23 cellular contexts compared by ENCODE assay signal in the genomic region with DNA sequence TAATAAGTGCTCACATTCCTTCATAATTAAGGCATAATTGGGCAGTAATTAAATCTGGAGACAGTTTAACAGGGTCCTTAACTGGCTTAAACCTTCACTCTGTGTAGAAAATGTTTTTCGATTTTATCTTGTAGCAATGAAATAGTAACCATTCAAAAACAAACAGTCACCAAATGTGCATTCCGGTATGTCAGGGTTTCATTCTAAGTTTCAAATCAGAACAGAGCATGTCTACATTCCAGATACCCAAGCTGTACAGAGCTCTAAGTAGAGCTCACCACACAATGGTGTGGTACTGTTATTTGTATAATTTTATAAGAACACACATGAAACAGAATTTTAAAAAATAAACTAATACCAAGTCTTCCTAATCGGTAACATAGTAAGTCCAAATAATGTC.
"Had no signal": no experiment of that assay in that cellular context is flagged by ENCODE, and none has a peak within 500 bp of the region (broad histone marks: within the 10 kb centered on the region; RNA-seq: fewer than 3 reads in every experiment).

No MANE protein-coding gene starts in this region.

- H3K9me3 ChIP-seq: left ventricle myocardium inferior, psoas muscle, right atrium auricular region, tibial artery had no signal

- H3K27ac Mint-ChIP-seq: activated CD4-positive, alpha-beta memory T cell treated with anti-CD3 and anti-CD28 coated beads, Interleukin-2, amount 10 ng/mL, durations not matched to agents 7 days and 5 days; activated naive CD4-positive, alpha-beta T cell treated with anti-CD3 and anti-CD28 coated beads, Interleukin-2, amount 10 ng/mL, durations not matched to agents 7 days and 5 days; activated T-cell treated with anti-CD3 and anti-CD28 coated beads, Interleukin-2, amount 50 U/mL, for 72 hours; endodermal cell; stimulated activated naive CD8-positive, alpha-beta T cell treated with anti-CD3 and anti-CD28 coated beads, Interleukin-15, Interleukin-2, amounts not matched to agents 100 ng/mL and 50 ng/mL, for 24 hours had no signal

- ATAC-seq: activated CD4-positive, CD25-positive, alpha-beta regulatory T cell treated with anti-CD3 and anti-CD28 coated beads, Interleukin-2, amount 50 U/mL, for 24 hours; activated T-cell treated with anti-CD3 and anti-CD28 coated beads, Interleukin-2, amount 50 U/mL, for 72 hours; naive thymus-derived CD8-positive, alpha-beta T cell; psoas muscle had no signal

- H3K4me1 ChIP-seq: psoas muscle, tibial artery had no signal

- H3K4me3 ChIP-seq: dorsolateral prefrontal cortex, left ventricle myocardium inferior, psoas muscle, right atrium auricular region, tibial artery had no signal

- DNase-seq: activated CD4-positive, alpha-beta memory T cell treated with anti-CD3 and anti-CD28 coated beads, Interleukin-2, amount 10 ng/mL, durations not matched to agents 7 days and 5 days; activated CD4-positive, alpha-beta T cell treated with anti-CD3 and anti-CD28 coated beads, Interleukin-2, amount 10 ng/mL, durations not matched to agents 24 days and 14 days; activated effector memory CD4-positive, alpha-beta T cell treated with anti-CD3 and anti-CD28 coated beads, Interleukin-2, amount 50 U/mL, for 16 hours; activated naive CD4-positive, alpha-beta T cell treated with anti-CD3 and anti-CD28 coated beads, Interleukin-2, amount 10 ng/mL, durations not matched to agents 7 days and 5 days; activated T-cell treated with anti-CD3 and anti-CD28 coated beads, Interleukin-2, amount 50 U/mL, for 72 hours; anterior cingulate cortex; brain microvascular endothelial cell; central memory CD4-positive, alpha-beta T cell; dorsolateral prefrontal cortex; endodermal cell; foreskin fibroblast; left ventricle myocardium inferior; naive thymus-derived CD8-positive, alpha-beta T cell; psoas muscle; stimulated activated CD4-positive, alpha-beta T cell treated with anti-CD3 and anti-CD28 coated beads, Interleukin-12 subunit alpha, Interleukin-12 subunit beta, amount 100 ng/mL, for 4 hours; stimulated activated CD4-positive, alpha-beta T cell treated with anti-CD3 and anti-CD28 coated beads, Interleukin-4, amount 100 ng/mL, for 4 hours; substantia nigra; tibial artery had no signal

- H3K36me3 ChIP-seq: brain microvascular endothelial cell had no signal

- H3K27me3 Mint-ChIP-seq: activated CD4-positive, alpha-beta memory T cell treated with anti-CD3 and anti-CD28 coated beads, Interleukin-2, amount 10 ng/mL, durations not matched to agents 7 days and 5 days; activated CD4-positive, alpha-beta T cell treated with anti-CD3 and anti-CD28 coated beads, Interleukin-2, amount 10 ng/mL, durations not matched to agents 24 days and 14 days; activated naive CD4-positive, alpha-beta T cell treated with anti-CD3 and anti-CD28 coated beads, Interleukin-2, amount 10 ng/mL, durations not matched to agents 7 days and 5 days; naive thymus-derived CD8-positive, alpha-beta T cell; stimulated activated naive CD8-positive, alpha-beta T cell treated with anti-CD3 and anti-CD28 coated beads, Interleukin-15, Interleukin-2, amounts not matched to agents 100 ng/mL and 50 ng/mL, for 24 hours had no signal

- H3K9me3 Mint-ChIP-seq: activated CD4-positive, alpha-beta memory T cell treated with anti-CD3 and anti-CD28 coated beads, Interleukin-2, amount 10 ng/mL, durations not matched to agents 7 days and 5 days; activated CD4-positive, alpha-beta T cell treated with anti-CD3 and anti-CD28 coated beads, Interleukin-2, amount 10 ng/mL, durations not matched to agents 24 days and 14 days; activated naive CD4-positive, alpha-beta T cell treated with anti-CD3 and anti-CD28 coated beads, Interleukin-2, amount 10 ng/mL, durations not matched to agents 7 days and 5 days; activated T-cell treated with anti-CD3 and anti-CD28 coated beads, Interleukin-2, amount 50 U/mL, for 72 hours; endodermal cell had no signal

- H3K4me1 Mint-ChIP-seq: activated naive CD4-positive, alpha-beta T cell treated with anti-CD3 and anti-CD28 coated beads, Interleukin-2, amount 10 ng/mL, durations not matched to agents 7 days and 5 days had no signal

- H3K27ac ChIP-seq: brain microvascular endothelial cell, dorsolateral prefrontal cortex, epithelial cell of prostate, left ventricle myocardium inferior, psoas muscle, right atrium auricular region, tibial artery, VCaP had no signal

- H3K27me3 ChIP-seq: brain microvascular endothelial cell, dorsolateral prefrontal cortex, right atrium auricular region, tibial artery had no signal

- H3K4me3 Mint-ChIP-seq: activated CD4-positive, alpha-beta memory T cell treated with anti-CD3 and anti-CD28 coated beads, Interleukin-2, amount 10 ng/mL, durations not matched to agents 7 days and 5 days; activated CD4-positive, alpha-beta T cell treated with anti-CD3 and anti-CD28 coated beads, Interleukin-2, amount 10 ng/mL, durations not matched to agents 24 days and 14 days; activated naive CD4-positive, alpha-beta T cell treated with anti-CD3 and anti-CD28 coated beads, Interleukin-2, amount 10 ng/mL, durations not matched to agents 7 days and 5 days; activated T-cell treated with anti-CD3 and anti-CD28 coated beads, Interleukin-2, amount 50 U/mL, for 72 hours; endodermal cell; naive thymus-derived CD8-positive, alpha-beta T cell; stimulated activated naive CD8-positive, alpha-beta T cell treated with anti-CD3 and anti-CD28 coated beads, Interleukin-15, Interleukin-2, amounts not matched to agents 100 ng/mL and 50 ng/mL, for 24 hours had no signal
